ENCODE assay signal across 8 cellular contexts in genomic region chr5:83430130-83431010, GRCh38. TPM values are rescaled to one million over a fixed set of nuclear protein-coding genes. Genes with fewer than 3 reads are reported as not detected.
DNase-seq lines count a peak whose midpoint lies in the region; ATAC-seq, FAIRE-seq and TF ChIP-seq lines count a peak whose summit lies in the region.

No MANE protein-coding gene starts in this region.

- H3K9me3 ChIP-seq in right lobe of liver: no peaks in the 10 kb centered on the region

- H3K27me3 ChIP-seq in right lobe of liver: no peaks in the 10 kb centered on the region

- no peaks in the 10 kb centered on the region for H3K36me3 ChIP-seq in right lobe of liver

- H3K4me3 ChIP-seq in right lobe of liver: no peak overlapping the region

- no peaks in the 10 kb centered on the region for H3K4me1 ChIP-seq in right lobe of liver

- ATAC-seq in HG02885 (IDR thresholded peaks at IDR 0.05; ENCODE audit: poor library complexity, unreplicated experiment) (peak; percentile 67), right lobe of liver (peak; percentile 93 to 97 (median 93))

- peak; percentile 90 for FAIRE-seq in GM12892 (lab: Jason Lieb, UNC)

- DNase-seq in 8988T (peak; percentile 10), GM12892 (ENCODE audit: insufficient read length) (peak; percentile 10), NCI-H2227 (lab: John Stamatoyannopoulos, UW; ENCODE audit: unreplicated experiment) (peak; percentile 46), dermis microvascular lymphatic vessel endothelial cell (ENCODE audit: low read depth in 2 of 2) (peak; percentile 42 to 69), right lobe of liver (peak; percentile 40 to 58 (median 57))
- DNase-seq in activated CD4-positive, alpha-beta T cell treated with anti-CD3 and anti-CD28 coated beads for 4 hours: peak; percentile 24 to 43
- DNase-seq in stimulated activated CD8-positive, alpha-beta memory T cell treated with anti-CD3 and anti-CD28 coated beads, Interleukin-15, amount 100 ng/mL, for 48 hours (ENCODE audit: low read depth in 2 of 2): peak; percentile 7 to 20

- WGBS in right lobe of liver (ENCODE audit: insufficient coverage, low coverage, low lambda C conversion rate, missing lambda C conversion rate): 23% methylated on average over 13 of the region's 13 CpGs

- peak; percentile 67 to 91 (median 86) for TF ChIP-seq CTCF in right lobe of liver (IDR thresholded peaks at IDR 0.05)

- no peak for TF ChIP-seq POLR2A in GM12892 (IDR thresholded peaks at IDR 0.05; ENCODE audit: low read depth, low read length)
- TF ChIP-seq POLR2A in right lobe of liver (IDR thresholded peaks at IDR 0.05): no peak

- H3K27ac ChIP-seq in right lobe of liver: no peak overlapping the region

- intact Hi-C loops in right lobe of liver (cut with DNase I): no loop called here

RNA-seq across cellular contexts. Expression of gene VCAN, which starts 41.2 kb away (rescaled TPM):
- 0.47 TPM for polyA plus RNA-seq in GM12892 (2012; ENCODE audit: missing spikeins)
- 0.25 and 0.51 TPM in 2 replicates for total RNA-seq in dermis microvascular lymphatic vessel endothelial cell
- total RNA-seq in right lobe of liver: 10 to 100 TPM in 2 of 6 experiments, 1 to 10 TPM in 4; 3.8 to 13.8 (median 6.0) TPM
